In the genomic region with DNA sequence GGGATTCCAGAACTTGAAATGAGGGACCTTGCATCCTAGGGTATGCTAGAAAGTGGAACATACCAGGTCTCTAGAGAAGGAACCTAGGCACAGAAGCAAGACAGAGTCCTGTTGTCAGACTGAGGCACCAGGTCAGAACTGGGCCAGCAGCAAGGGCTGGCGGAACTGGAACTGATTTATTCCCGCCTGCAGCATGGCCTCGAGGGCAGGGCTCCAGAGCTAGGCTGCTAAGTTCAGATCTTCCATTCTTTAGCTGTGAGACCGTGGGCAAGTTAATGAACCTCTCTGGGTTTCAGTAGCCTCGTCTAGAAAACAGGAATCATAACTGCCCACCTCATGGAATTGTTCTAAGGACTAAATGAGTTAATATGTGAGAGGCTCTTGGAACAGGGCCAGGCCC, we compare ENCODE assay signal across 30 cellular contexts.
DNase-seq lines count a peak whose midpoint lies in the region; ATAC-seq and TF ChIP-seq lines count a peak whose summit lies in the region.
"Had no signal": no experiment of that assay in that cellular context is flagged by ENCODE, and none has a peak within 500 bp of the region (broad histone marks: within the 10 kb centered on the region; RNA-seq: fewer than 3 reads in every experiment).

No MANE protein-coding gene starts in this region.

- TF ChIP-seq CTCF in brain (conservative IDR thresholded peaks at IDR 0.05) (no peak), nephron progenitor cell (IDR thresholded peaks at IDR 0.05) (no peak), suprapubic skin (IDR thresholded peaks at IDR 0.05) (no peak)

- no peaks in the 10 kb centered on the region for H3K36me3 ChIP-seq in suprapubic skin
- H3K36me3 ChIP-seq: BE2C, colonic mucosa, esophagus muscularis mucosa, upper lobe of left lung had no signal

- H3K4me1 Mint-ChIP-seq in activated T-cell treated with anti-CD3 and anti-CD28 coated beads, Interleukin-2, amount 50 U/mL, for 24 hours (ENCODE audit: low read depth): peaks cover 16% of the 10 kb centered on the region
- H3K4me1 Mint-ChIP-seq in brain: peaks cover 91% of the 10 kb centered on the region
- H3K4me1 Mint-ChIP-seq in nephron progenitor cell: peaks cover 98% of the 10 kb centered on the region

- no peaks in the 10 kb centered on the region for H3K27me3 ChIP-seq in suprapubic skin
- H3K27me3 ChIP-seq: BE2C, body of pancreas, colonic mucosa, esophagus muscularis mucosa, upper lobe of left lung had no signal

- no peak for TF ChIP-seq POLR2A in suprapubic skin (IDR thresholded peaks at IDR 0.05)

- no peak overlapping the region for H3K4me3 ChIP-seq in suprapubic skin
- H3K4me3 ChIP-seq: body of pancreas, colonic mucosa, esophagus muscularis mucosa, SK-N-MC, upper lobe of left lung had no signal

- H3K4me3 Mint-ChIP-seq in activated T-cell treated with anti-CD3 and anti-CD28 coated beads, Interleukin-2, amount 50 U/mL, for 24 hours: no peak overlapping the region
- no peak overlapping the region for H3K4me3 Mint-ChIP-seq in brain
- no peak overlapping the region for H3K4me3 Mint-ChIP-seq in nephron progenitor cell
- H3K4me3 Mint-ChIP-seq: activated CD8-positive, alpha-beta memory T cell treated with anti-CD3 and anti-CD28 coated beads, Interleukin-2, amount 10 ng/mL, durations not matched to agents 7 days and 5 days; effector memory CD8-positive, alpha-beta T cell; natural killer cell had no signal

- H3K27ac ChIP-seq in suprapubic skin: no peak overlapping the region
- H3K27ac ChIP-seq: body of pancreas, colonic mucosa, esophagus muscularis mucosa had no signal

- no peak for ATAC-seq in HG03159 (IDR thresholded peaks at IDR 0.05; ENCODE audit: unreplicated experiment)
- no peak for ATAC-seq in GM18870 (IDR thresholded peaks at IDR 0.05; ENCODE audit: unreplicated experiment)
- ATAC-seq: activated CD8-positive, alpha-beta memory T cell treated with anti-CD3 and anti-CD28 coated beads, Interleukin-2, amount 10 ng/mL, durations not matched to agents 7 days and 5 days; body of pancreas; effector memory CD8-positive, alpha-beta T cell; left colon; natural killer cell; sciatic nerve had no signal

- TF ChIP-seq EP300 in suprapubic skin (IDR thresholded peaks at IDR 0.05): no peak

- WGBS in suprapubic skin: 91% methylated on average over 5 of the region's 5 CpGs

- H3K9me3 ChIP-seq in suprapubic skin: no peaks in the 10 kb centered on the region
- H3K9me3 ChIP-seq: BE2C, body of pancreas, colonic mucosa, esophagus muscularis mucosa, upper lobe of left lung had no signal

- H3K27me3 Mint-ChIP-seq in activated T-cell treated with anti-CD3 and anti-CD28 coated beads, Interleukin-2, amount 50 U/mL, for 24 hours: no peaks in the 10 kb centered on the region
- no peaks in the 10 kb centered on the region for H3K27me3 Mint-ChIP-seq in brain
- no peaks in the 10 kb centered on the region for H3K27me3 Mint-ChIP-seq in nephron progenitor cell (ENCODE audit: low read depth, poor library complexity)
- H3K27me3 Mint-ChIP-seq: activated CD8-positive, alpha-beta memory T cell treated with anti-CD3 and anti-CD28 coated beads, Interleukin-2, amount 10 ng/mL, durations not matched to agents 7 days and 5 days; effector memory CD8-positive, alpha-beta T cell had no signal

- DNase-seq in activated T-cell treated with anti-CD3 and anti-CD28 coated beads, Interleukin-2, amount 50 U/mL, for 24 hours: peak; percentile 9
- DNase-seq in activated T-cell treated with anti-CD3 and anti-CD28 coated beads for 4 hours: no peak
- no peak for DNase-seq in nephron progenitor cell
- peak; percentile 31 to 43 for DNase-seq in suprapubic skin (ENCODE audit: low spot score in 2 of 2)
- DNase-seq in Ammon's horn (ENCODE audit: low spot score): no peak
- DNase-seq: 8988T; activated CD4-positive, alpha-beta T cell treated with anti-CD3 and anti-CD28 coated beads for 48 hours; activated CD8-positive, alpha-beta memory T cell treated with anti-CD3 and anti-CD28 coated beads, Interleukin-2, amount 10 ng/mL, durations not matched to agents 7 days and 5 days; BE2C; colonic mucosa; COR-L47; DMS79; effector memory CD8-positive, alpha-beta T cell; foreskin melanocyte; left colon; mesendoderm; natural killer cell; NCI-H1092; NCI-H187; NCI-H2171 treated with DMSO at 0.1 percent for 48 hours; NCI-H526; T-helper 2 cell had no signal

- no peak overlapping the region for H3K27ac Mint-ChIP-seq in activated T-cell treated with anti-CD3 and anti-CD28 coated beads, Interleukin-2, amount 50 U/mL, for 24 hours
- H3K27ac Mint-ChIP-seq in brain (peak overlapping the region in 4 of 5 experiments; percentile 58 to 96 (median 94)), nephron progenitor cell (peak overlapping the region; percentile 99)
- H3K27ac Mint-ChIP-seq: activated CD8-positive, alpha-beta memory T cell treated with anti-CD3 and anti-CD28 coated beads, Interleukin-2, amount 10 ng/mL, durations not matched to agents 7 days and 5 days; natural killer cell had no signal

- H3K9me3 Mint-ChIP-seq in activated T-cell treated with anti-CD3 and anti-CD28 coated beads, Interleukin-2, amount 50 U/mL, for 24 hours: no peaks in the 10 kb centered on the region
- H3K9me3 Mint-ChIP-seq in brain (peaks cover 0 to 4% (median 0%) of the 10 kb centered on the region in 5 experiments), nephron progenitor cell (peaks cover 4% of the 10 kb centered on the region)
- H3K9me3 Mint-ChIP-seq: effector memory CD8-positive, alpha-beta T cell; natural killer cell had no signal

- peaks cover 38% of the 10 kb centered on the region for H3K4me1 ChIP-seq in suprapubic skin
- H3K4me1 ChIP-seq: BE2C, colonic mucosa had no signal

- no peaks in the 10 kb centered on the region for H3K36me3 Mint-ChIP-seq in activated T-cell treated with anti-CD3 and anti-CD28 coated beads, Interleukin-2, amount 50 U/mL, for 24 hours (ENCODE audit: low read depth)
- no peaks in the 10 kb centered on the region for H3K36me3 Mint-ChIP-seq in brain
- H3K36me3 Mint-ChIP-seq in nephron progenitor cell (ENCODE audit: low read depth): no peaks in the 10 kb centered on the region
- H3K36me3 Mint-ChIP-seq: activated CD8-positive, alpha-beta memory T cell treated with anti-CD3 and anti-CD28 coated beads, Interleukin-2, amount 10 ng/mL, durations not matched to agents 7 days and 5 days; natural killer cell had no signal

Comparison
In these comparisons a context has a peak if more than half of its experiments do, and no peak if none do; other contexts are left out.
1. DNase-seq: peak in activated T-cell treated with anti-CD3 and anti-CD28 coated beads, Interleukin-2, amount 50 U/mL, for 24 hours (single experiment) and suprapubic skin (2 of 2); none in activated T-cell treated with anti-CD3 and anti-CD28 coated beads for 4 hours (single experiment), nephron progenitor cell (single experiment) and Ammon's horn (single experiment).